Comparison of ENCODE assay signal across 16 cellular contexts in the genomic region with DNA sequence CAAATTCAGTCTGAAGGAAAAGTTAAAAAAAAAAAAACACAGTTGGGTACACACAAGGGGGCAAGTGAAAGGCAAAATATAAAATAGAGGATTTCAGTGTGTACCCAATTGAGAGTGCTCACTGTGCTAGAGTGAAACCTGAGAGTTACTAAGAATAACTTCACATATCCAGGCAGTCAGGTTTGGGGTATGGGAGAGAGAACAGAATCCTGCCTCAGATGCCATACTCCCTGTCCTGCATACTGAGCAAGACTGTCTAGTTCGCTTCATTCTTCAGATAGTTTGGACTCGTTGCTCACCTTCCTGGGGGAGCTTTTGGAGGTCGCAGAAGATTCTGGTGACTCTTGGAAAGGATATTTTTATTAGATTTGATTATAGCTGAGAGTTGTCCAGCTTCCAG. TPM values are rescaled to one million over a fixed set of nuclear protein-coding genes. Genes with fewer than 3 reads are reported as not detected.
DNase-seq lines count a peak whose midpoint lies in the region; ATAC-seq and TF ChIP-seq lines count a peak whose summit lies in the region.
"Had no signal": no experiment of that assay in that cellular context is flagged by ENCODE, and none has a peak within 500 bp of the region (broad histone marks: within the 10 kb centered on the region; RNA-seq: fewer than 3 reads in every experiment).

No MANE protein-coding gene starts in this region.

- H3K9me3 ChIP-seq in left lung (no peaks in the 10 kb centered on the region), upper lobe of right lung (no peaks in the 10 kb centered on the region)

- POLR2A ChIA-PET in activated CD4-positive, alpha-beta T cell treated with anti-CD3 and anti-CD28 coated beads, Interleukin-2, amount 10 ng/mL, durations not matched to agents 7 days and 5 days (lab: Charles Lee): no interaction called here
- POLR2A ChIA-PET in activated CD4-positive, alpha-beta T cell treated with anti-CD3 and anti-CD28 coated beads for 36 hours (lab: Charles Lee): interaction anchor here (0.6 kb wide), 1 partner anchor 448 kb away, joined by 3 read pairs; no protein-coding TSS in a partner anchor

- ATAC-seq in activated CD4-positive, alpha-beta T cell treated with anti-CD3 and anti-CD28 coated beads for 36 hours: no peak
- peak; percentile 83 for ATAC-seq in Right ventricle myocardium superior (ENCODE audit: poor library complexity)
- ATAC-seq in left lung: peak; percentile 77
- ATAC-seq in upper lobe of right lung: peak; percentile 38
- ATAC-seq: PC-3 had no signal

- no peaks in the 10 kb centered on the region for H3K27me3 Mint-ChIP-seq in activated CD4-positive, alpha-beta T cell treated with anti-CD3 and anti-CD28 coated beads, Interleukin-2, amount 10 ng/mL, durations not matched to agents 7 days and 5 days
- no peaks in the 10 kb centered on the region for H3K27me3 Mint-ChIP-seq in activated CD4-positive, alpha-beta T cell treated with anti-CD3 and anti-CD28 coated beads for 36 hours
- H3K27me3 Mint-ChIP-seq: CD4-positive, alpha-beta memory T cell had no signal

- H3K4me1 Mint-ChIP-seq in activated CD4-positive, alpha-beta T cell treated with anti-CD3 and anti-CD28 coated beads, Interleukin-2, amount 10 ng/mL, durations not matched to agents 7 days and 5 days: peaks cover 3% of the 10 kb centered on the region
- peaks cover 6% of the 10 kb centered on the region for H3K4me1 Mint-ChIP-seq in activated CD4-positive, alpha-beta T cell treated with anti-CD3 and anti-CD28 coated beads for 36 hours

- H3K36me3 Mint-ChIP-seq in activated CD4-positive, alpha-beta T cell treated with anti-CD3 and anti-CD28 coated beads, Interleukin-2, amount 10 ng/mL, durations not matched to agents 7 days and 5 days (ENCODE audit: low read depth): peaks cover 54% of the 10 kb centered on the region
- H3K36me3 Mint-ChIP-seq in activated CD4-positive, alpha-beta T cell treated with anti-CD3 and anti-CD28 coated beads for 36 hours (ENCODE audit: low read depth): peaks cover 51% of the 10 kb centered on the region

- H3K27ac ChIP-seq in left lung (no peak overlapping the region), upper lobe of right lung (no peak overlapping the region)
- H3K27ac ChIP-seq: RWPE1 had no signal

- no peak for DNase-seq in activated CD4-positive, alpha-beta T cell treated with anti-CD3 and anti-CD28 coated beads, Interleukin-2, amount 10 ng/mL, durations not matched to agents 7 days and 5 days
- no peak for DNase-seq in activated CD4-positive, alpha-beta T cell treated with anti-CD3 and anti-CD28 coated beads for 36 hours
- DNase-seq in Right ventricle myocardium superior: no peak
- no peak for DNase-seq in left lung
- no peak for DNase-seq in upper lobe of right lung
- DNase-seq in stimulated activated CD4-positive, alpha-beta T cell treated with anti-CD3 and anti-CD28 coated beads, Interleukin-12 subunit alpha, Interleukin-12 subunit beta, amount 100 ng/mL, for 4 hours: no peak
- no peak for DNase-seq in NOMO-1 (lab: John Stamatoyannopoulos, UW; ENCODE audit: unreplicated experiment in 2 of 2)
- DNase-seq in NCI-H187 treated with DMSO at 0.1 percent for 48 hours (lab: John Stamatoyannopoulos, UW): no peak
- DNase-seq: CD4-positive, alpha-beta memory T cell; KG1; NCI-H1092 treated with DMSO at 0.1 percent for 48 hours; NCI-H187; NCI-H2171; NCI-H446; PC-3 had no signal

- TF ChIP-seq CTCF in left lung (IDR thresholded peaks at IDR 0.05) (no peak), upper lobe of right lung (IDR thresholded peaks at IDR 0.05) (no peak)

- H3K4me3 ChIP-seq in left lung: no peak overlapping the region
- no peak overlapping the region for H3K4me3 ChIP-seq in upper lobe of right lung

- H3K27me3 ChIP-seq in left lung (no peaks in the 10 kb centered on the region), upper lobe of right lung (no peaks in the 10 kb centered on the region)

- no peak overlapping the region for H3K4me3 Mint-ChIP-seq in activated CD4-positive, alpha-beta T cell treated with anti-CD3 and anti-CD28 coated beads, Interleukin-2, amount 10 ng/mL, durations not matched to agents 7 days and 5 days
- no peak overlapping the region for H3K4me3 Mint-ChIP-seq in activated CD4-positive, alpha-beta T cell treated with anti-CD3 and anti-CD28 coated beads for 36 hours
- H3K4me3 Mint-ChIP-seq: CD4-positive, alpha-beta memory T cell had no signal

- intact Hi-C loops in activated CD4-positive, alpha-beta T cell treated with anti-CD3 and anti-CD28 coated beads for 36 hours (cut with DNase I, micrococcal nuclease): no loop called here
- intact Hi-C loops in Right ventricle myocardium superior (cut with DNase I): no loop called here
- intact Hi-C loops in left lung (cut with DNase I): no loop called here
- intact Hi-C loops in upper lobe of right lung (cut with DNase I): no loop called here

- H3K4me1 ChIP-seq in left lung (peaks cover 0 to 6% of the 10 kb centered on the region in 2 donors), upper lobe of right lung (no peaks in the 10 kb centered on the region)

- CTCF ChIA-PET in activated CD4-positive, alpha-beta T cell treated with anti-CD3 and anti-CD28 coated beads, Interleukin-2, amount 10 ng/mL, durations not matched to agents 7 days and 5 days (lab: Charles Lee): interaction anchor here (0.7 to 1.2 kb wide), 3 partner anchors 20 to 67 kb away, joined by 3 to 4 read pairs (median 3); no protein-coding TSS in a partner anchor
- CTCF ChIA-PET in activated CD4-positive, alpha-beta T cell treated with anti-CD3 and anti-CD28 coated beads for 36 hours (lab: Charles Lee): interaction anchor here (0.6 to 2.2 kb wide), 5 partner anchors 20 to 971 kb away, joined by 3 to 13 read pairs (median 5); a partner anchor contains a TSS

- peak overlapping the region; percentile 17 for H3K27ac Mint-ChIP-seq in activated CD4-positive, alpha-beta T cell treated with anti-CD3 and anti-CD28 coated beads, Interleukin-2, amount 10 ng/mL, durations not matched to agents 7 days and 5 days
- H3K27ac Mint-ChIP-seq in activated CD4-positive, alpha-beta T cell treated with anti-CD3 and anti-CD28 coated beads for 36 hours: no peak overlapping the region

- H3K36me3 ChIP-seq in left lung (peaks cover 0 to 51% of the 10 kb centered on the region in 2 donors), upper lobe of right lung (peaks cover 34% of the 10 kb centered on the region)

- H3K9me3 Mint-ChIP-seq in activated CD4-positive, alpha-beta T cell treated with anti-CD3 and anti-CD28 coated beads, Interleukin-2, amount 10 ng/mL, durations not matched to agents 7 days and 5 days: no peaks in the 10 kb centered on the region
- no peaks in the 10 kb centered on the region for H3K9me3 Mint-ChIP-seq in activated CD4-positive, alpha-beta T cell treated with anti-CD3 and anti-CD28 coated beads for 36 hours (ENCODE audit: low read depth)

RNA-seq across cellular contexts. Expression of a gene that starts 20.4 kb away (rescaled TPM):
- total RNA-seq in activated CD4-positive, alpha-beta T cell treated with anti-CD3 and anti-CD28 coated beads, Interleukin-2, amount 10 ng/mL, durations not matched to agents 7 days and 5 days: 10 to 100 TPM; 46.9 to 49.0 TPM
- 10 to 100 TPM; 31.1 to 31.9 TPM for total RNA-seq in activated CD4-positive, alpha-beta T cell treated with anti-CD3 and anti-CD28 coated beads for 36 hours
- total RNA-seq in Right ventricle myocardium superior (82.5 TPM), left lung (10 to 100 TPM; 12.1 to 13.6 TPM), upper lobe of right lung (10.3 TPM)

RNA-seq across cellular contexts. Expression of a gene that starts 25.5 kb away (rescaled TPM):
- 100 to 1,000 TPM; 606 to 707 TPM for total RNA-seq in activated CD4-positive, alpha-beta T cell treated with anti-CD3 and anti-CD28 coated beads, Interleukin-2, amount 10 ng/mL, durations not matched to agents 7 days and 5 days
- 100 to 1,000 TPM; 267 to 381 TPM for total RNA-seq in activated CD4-positive, alpha-beta T cell treated with anti-CD3 and anti-CD28 coated beads for 36 hours
- total RNA-seq in Right ventricle myocardium superior: 33.9 TPM
- 100 to 1,000 TPM; 210 to 347 TPM for total RNA-seq in left lung
- 169 TPM for total RNA-seq in upper lobe of right lung

RNA-seq across cellular contexts. Expression of a gene that starts 52.0 kb away (rescaled TPM):
- 10 to 100 TPM; 48.6 to 51.3 TPM for total RNA-seq in activated CD4-positive, alpha-beta T cell treated with anti-CD3 and anti-CD28 coated beads, Interleukin-2, amount 10 ng/mL, durations not matched to agents 7 days and 5 days
- total RNA-seq in activated CD4-positive, alpha-beta T cell treated with anti-CD3 and anti-CD28 coated beads for 36 hours: 10 to 100 TPM; 19.4 to 22.2 TPM
- total RNA-seq in Right ventricle myocardium superior (8.3 TPM), left lung (10 to 100 TPM; 24.0 to 43.1 TPM), upper lobe of right lung (37.0 TPM)
